In the genomic region with DNA sequence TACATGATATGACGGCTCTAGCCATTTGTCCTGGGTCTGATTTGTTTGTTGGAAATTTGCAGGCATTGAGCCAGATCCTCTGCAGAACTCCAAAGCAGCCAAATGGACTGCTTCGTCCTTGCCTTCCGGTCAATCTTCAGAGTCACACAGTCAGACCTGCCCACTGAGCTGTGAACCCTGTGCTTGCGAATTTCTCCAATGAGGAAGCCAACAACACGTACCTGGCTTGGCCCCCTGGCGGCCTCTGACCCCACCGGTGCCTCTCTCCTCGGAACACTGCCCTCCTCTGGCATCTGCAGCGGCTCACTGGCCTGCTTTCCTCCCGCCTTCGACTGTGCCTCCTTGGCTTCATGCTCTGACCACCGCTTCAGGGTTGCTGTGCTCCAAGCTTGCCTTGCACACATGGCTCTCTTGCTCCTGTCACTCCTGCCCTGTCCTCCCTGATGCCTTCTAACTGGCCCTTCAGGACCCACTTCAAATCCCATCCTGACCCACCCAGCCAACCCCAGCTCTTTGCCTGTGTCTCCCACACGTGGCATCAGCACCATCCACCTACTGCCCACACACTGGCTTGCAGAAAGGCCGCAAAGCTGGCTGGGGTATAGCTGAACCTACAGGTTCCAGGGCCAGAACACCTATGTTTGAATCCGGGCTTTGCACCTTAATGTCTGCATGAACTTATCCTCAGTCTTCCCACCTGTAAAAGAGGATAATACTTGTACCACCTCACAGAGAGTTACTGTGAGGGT, we compare ENCODE assay signal across 1 cellular context.
TF ChIP-seq lines count a peak whose summit lies in the region.

No MANE protein-coding gene starts in this region.

TF ChIP-seq in WTC11, 78 proteins besides CTCF, POLR2A, EP300 and RAD21 (continued from another document):
- TF ChIP-seq ESRRA (CRISPR knock-in tag; IDR thresholded peaks at IDR 0.05; ENCODE audit: borderline replicate concordance), result no peak
